In genomic region chr10:70222811-70223447, GRCh38 we compare ENCODE assay signal across 1 cellular context.
TF ChIP-seq lines count a peak whose summit lies in the region.

No MANE protein-coding gene starts in this region.

TF ChIP-seq in IMR-90, 13 proteins besides CTCF, POLR2A, EP300 and RAD21:
- TF ChIP-seq CEBPB (IDR thresholded peaks at IDR 0.05; ENCODE audit: low read depth, low read length): peak; percentile 34; the same call in 1 of the 2 replicates
